In genomic region chr3:193594946-193595689, GRCh38 we compare ENCODE assay signal across 12 cellular contexts. TPM values are rescaled to one million over a fixed set of nuclear protein-coding genes. Genes with fewer than 3 reads are reported as not detected.
DNase-seq lines count a peak whose midpoint lies in the region; FAIRE-seq and TF ChIP-seq lines count a peak whose summit lies in the region.
"Had no signal": no experiment of that assay in that cellular context is flagged by ENCODE, and none has a peak within 500 bp of the region (broad histone marks: within the 10 kb centered on the region; RNA-seq: fewer than 3 reads in every experiment).

No MANE protein-coding gene starts in this region.

- H3K9me1 ChIP-seq in keratinocyte (ENCODE audit: control insufficient read depth, extremely low read depth, insufficient read depth, low read length), result no peaks in the 10 kb centered on the region

- dilution Hi-C loops in keratinocyte (cut with MboI; ENCODE audit: extremely low pct_ligation_motif_present, low sequenced_read_pairs), result no loop called here

- peak overlapping the region; percentile 86 for H3K4me2 ChIP-seq in keratinocyte (ENCODE audit: control insufficient read depth, extremely low read depth, insufficient read depth, low read depth, low read length)

- H3K27me3 ChIP-seq in keratinocyte (ENCODE audit: control insufficient read depth, extremely low read depth, insufficient read depth, low read length), result no peaks in the 10 kb centered on the region

- H3K27ac ChIP-seq in keratinocyte (ENCODE audit: control insufficient read depth, insufficient read depth, low read length), result no peak overlapping the region

- no peaks in the 10 kb centered on the region for H3K9me3 ChIP-seq in keratinocyte (ENCODE audit: control insufficient read depth, low read depth, low read length)

- FAIRE-seq in keratinocyte (lab: Jason Lieb, UNC), result no peak

- H4K20me1 ChIP-seq in keratinocyte (ENCODE audit: control insufficient read depth, extremely low read depth, insufficient read depth, low read length), result peaks cover 2% of the 10 kb centered on the region

- TF ChIP-seq CTCF in HFFc6 (IDR thresholded peaks at IDR 0.05) (no peak), keratinocyte (optimal IDR thresholded peaks at IDR 0.05 in 1 of 3, IDR thresholded peaks at IDR 0.05 in 1 of 3, conservative IDR thresholded peaks at IDR 0.05 in 1 of 3; ENCODE audit: extremely low read depth in 1 of 3, insufficient read depth in 2 of 3, low read length in 3 of 3) (no peak)

- H3K36me3 Mint-ChIP-seq in HFFc6 (ENCODE audit: low read depth), result peaks cover 28% of the 10 kb centered on the region
- peaks cover 6% of the 10 kb centered on the region for H3K36me3 Mint-ChIP-seq in activated naive CD8-positive, alpha-beta T cell

- H3K27me3 Mint-ChIP-seq in HFFc6 (ENCODE audit: insufficient read depth), result no peaks in the 10 kb centered on the region
- no peaks in the 10 kb centered on the region for H3K27me3 Mint-ChIP-seq in activated naive CD8-positive, alpha-beta T cell

- peak overlapping the region; percentile 96 for H3K27ac Mint-ChIP-seq in HFFc6
- H3K27ac Mint-ChIP-seq in activated naive CD8-positive, alpha-beta T cell, result peak overlapping the region; percentile 64

- H3K4me3 ChIP-seq in keratinocyte (ENCODE audit: control insufficient read depth in 2 of 3, extremely low read depth in 1 of 3, insufficient read depth in 2 of 3, low read depth in 1 of 3, low read length in 3 of 3), result peak overlapping the region in 1 of 3 experiments; percentile 79

- H3K79me2 ChIP-seq in keratinocyte (ENCODE audit: control insufficient read depth, insufficient read depth, low read length), result peaks cover 70% of the 10 kb centered on the region

- peaks cover 39% of the 10 kb centered on the region for H3K4me1 Mint-ChIP-seq in HFFc6 (ENCODE audit: low read depth)
- H3K4me1 Mint-ChIP-seq in activated naive CD8-positive, alpha-beta T cell (ENCODE audit: low read depth), result peaks cover 75% of the 10 kb centered on the region

- peaks cover 22% of the 10 kb centered on the region for H3K4me1 ChIP-seq in keratinocyte (ENCODE audit: control insufficient read depth, extremely low read depth, insufficient read depth, low read length)

- peak overlapping the region; percentile 97 for H3K4me3 Mint-ChIP-seq in HFFc6
- peak overlapping the region; percentile 100 for H3K4me3 Mint-ChIP-seq in activated naive CD8-positive, alpha-beta T cell

- H2AFZ ChIP-seq in keratinocyte (ENCODE audit: control insufficient read depth, low read length), result no peak overlapping the region

- H3K9ac ChIP-seq in keratinocyte (ENCODE audit: control insufficient read depth, extremely low read depth, insufficient read depth, low read length), result no peak overlapping the region

- peaks cover 1 to 4% of the 10 kb centered on the region in 2 experiments for H3K36me3 ChIP-seq in keratinocyte (ENCODE audit: control insufficient read depth in 2 of 2, extremely low read depth in 1 of 2, insufficient read depth in 2 of 2, low read length in 2 of 2)

- DNase-seq in AG20443 (ENCODE audit: low spot score), result peak; percentile 8
- peak; percentile 8 for DNase-seq in HFFc6
- DNase-seq in keratinocyte (ENCODE audit: low read depth, low spot score), result no peak
- no peak for DNase-seq in NCI-H1930 (lab: John Stamatoyannopoulos, UW)
- DNase-seq in iPS-NIHi11 (ENCODE audit: low spot score), result no peak
- DNase-seq in effector CD8-positive, alpha-beta T cell (lab: John Stamatoyannopoulos, UW), result no peak
- DNase-seq in SHP77 treated with DMSO at 0.1 percent for 48 hours (lab: John Stamatoyannopoulos, UW), result no peak
- DNase-seq: activated CD4-positive, CD25-positive, alpha-beta regulatory T cell treated with anti-CD3 and anti-CD28 coated beads, Interleukin-2, amount 50 U/mL, for 72 hours; GF-D8; stimulated activated CD4-positive, alpha-beta T cell treated with anti-CD3 and anti-CD28 coated beads, Interleukin-4, amount 100 ng/mL, for 24 hours had no signal

- no peaks in the 10 kb centered on the region for H3K9me3 Mint-ChIP-seq in HFFc6
- no peaks in the 10 kb centered on the region for H3K9me3 Mint-ChIP-seq in activated naive CD8-positive, alpha-beta T cell (ENCODE audit: low read depth)

RNA-seq across cellular contexts. Expression of gene OPA1, which starts 2.1 kb away (rescaled TPM):
- total RNA-seq in HFFc6 (2021; fragmentation: NEBNext Ultra II Directional; extraction: Animal tissue kit (Norgen Biotek cat#: 25700)), result 10 to 100 TPM; 55.7 to 69.0 (median 64.9) TPM
- 24.2 to 50.1 TPM (median 36.0 TPM) in 3 replicates for polyA plus RNA-seq in keratinocyte
- polyA plus RNA-seq in keratinocyte (2011; ENCODE audit: low read depth), result 122 TPM
- 28.4 and 60.2 TPM in 2 replicates for polyA plus RNA-seq in keratinocyte (2011; cell fraction: cytosol; rRNA removed)
- polyA plus RNA-seq in keratinocyte (2011; cell fraction: nucleus; rRNA removed), result 31.4 and 40.4 TPM in 2 replicates
- polyA plus RNA-seq in keratinocyte (2012; ENCODE audit: low replicate concordance), result 29.2 and 33.6 TPM in 2 replicates
- 26.6 to 131 TPM (median 82.9 TPM) in 3 replicates for polyA minus RNA-seq in keratinocyte
- polyA minus RNA-seq in keratinocyte (2011; cell fraction: cytosol; rRNA and poly(A)+ RNA removed), result 63.9 TPM
- 52.4 and 78.2 TPM in 2 replicates for polyA minus RNA-seq in keratinocyte (2011; cell fraction: nucleus; rRNA and poly(A)+ RNA removed)

RNA-seq across cellular contexts. Expression of gene ATP13A4, which starts 40.4 kb away (rescaled TPM):
- total RNA-seq in HFFc6 (2021; fragmentation: NEBNext Ultra II Directional; extraction: Animal tissue kit (Norgen Biotek cat#: 25700)), result not detected
- 0.02 to 0.16 TPM (median 0.13 TPM) in 3 replicates for polyA plus RNA-seq in keratinocyte
- 1.9 TPM for polyA plus RNA-seq in keratinocyte (2011; ENCODE audit: low read depth)
- polyA plus RNA-seq in keratinocyte (2011; cell fraction: cytosol; rRNA removed), result 0.18 TPM in 1 of 2 replicates, not detected in the other
- polyA plus RNA-seq in keratinocyte (2011; cell fraction: nucleus; rRNA removed), result 0.60 and 0.63 TPM in 2 replicates
- 3.7 TPM in 1 of 2 replicates, not detected in the other for polyA plus RNA-seq in keratinocyte (2012; ENCODE audit: low replicate concordance)
- 0.39 TPM in 1 of 3 replicates, not detected in the others for polyA minus RNA-seq in keratinocyte
- not detected for polyA minus RNA-seq in keratinocyte (2011; cell fraction: cytosol; rRNA and poly(A)+ RNA removed)
- polyA minus RNA-seq in keratinocyte (2011; cell fraction: nucleus; rRNA and poly(A)+ RNA removed), result 0.39 and 0.84 TPM in 2 replicates
- total RNA-seq: NCI-H460 had no signal

Comparison
In these comparisons a context has a peak if more than half of its experiments do, and no peak if none do; other contexts are left out.
1. DNase-seq: peak in AG20443 (single experiment) and HFFc6 (single experiment); none in keratinocyte (single experiment), NCI-H1930 (0 of 2), iPS-NIHi11 (single experiment), effector CD8-positive, alpha-beta T cell (single experiment) and SHP77 treated with DMSO at 0.1 percent for 48 hours (single experiment).